Comparison of ENCODE assay signal across 1 cellular context in the genomic region with DNA sequence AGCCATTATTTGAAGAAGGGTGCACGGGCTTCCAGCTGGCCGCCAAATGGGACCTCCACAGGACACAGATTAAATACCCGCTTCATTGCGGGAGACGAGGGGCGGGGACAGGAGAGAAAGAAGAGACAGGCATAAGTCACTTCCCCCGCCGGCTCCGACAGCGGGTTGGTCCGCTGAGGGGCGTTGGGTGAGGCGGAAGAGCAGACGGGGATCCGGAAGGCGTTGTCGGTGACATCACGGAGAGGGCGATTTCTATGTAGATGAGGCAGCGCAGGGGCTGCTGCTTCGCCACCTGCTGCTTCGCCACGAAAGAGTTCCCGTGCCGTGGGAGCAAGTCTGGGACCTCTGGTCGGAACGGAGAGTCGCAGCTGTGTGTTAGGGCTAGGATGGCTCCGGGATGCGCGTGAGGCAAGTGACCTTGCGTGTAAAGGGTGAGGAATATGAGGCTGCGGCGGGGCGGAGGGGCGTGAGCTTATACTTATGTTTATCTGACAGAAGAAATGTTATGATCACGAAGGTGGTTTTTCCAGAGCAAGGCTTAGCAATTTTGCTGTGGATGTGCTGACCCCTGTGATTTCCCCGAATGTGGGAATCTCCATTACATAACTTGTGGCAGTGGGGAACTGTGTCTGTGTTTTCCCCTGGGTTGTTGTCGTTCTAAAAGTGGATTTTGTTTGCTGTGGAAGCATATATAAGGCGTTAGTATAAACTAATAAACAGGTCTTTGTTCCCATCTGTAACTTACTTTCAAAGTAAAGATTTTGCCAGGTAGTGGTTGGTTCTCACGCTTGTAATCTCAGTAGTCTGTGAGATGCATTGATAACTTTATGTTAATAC.
TF ChIP-seq lines count a peak whose summit lies in the region.
"Not testable (repeated sequence)": the region's sequence is repeated elsewhere in the genome, so short reads cannot be mapped to it uniquely, and the experiment has no call there.

No MANE protein-coding gene starts in this region.

TF ChIP-seq in K562, 482 proteins besides CTCF, POLR2A, EP300 and RAD21 (continued from another document and continues in another):
- TF ChIP-seq ELK3 (CRISPR knock-in tag; IDR thresholded peaks at IDR 0.05), result peak; percentile 93
- TF ChIP-seq ZNF551 (CRISPR knock-in tag; IDR thresholded peaks at IDR 0.05), result peak; percentile 97
- TF ChIP-seq TAL1 (IDR thresholded peaks at IDR 0.05), result peak; percentile 21; the same call in 1 of the 2 replicates
- peak; percentile 84; the same call in 1 of the 2 replicates for TF ChIP-seq ZNF23 (CRISPR knock-in tag; IDR thresholded peaks at IDR 0.05)
- TF ChIP-seq GTF2A2 (tag; IDR thresholded peaks at IDR 0.05), result peak; percentile 98
- peak; percentile 58 for TF ChIP-seq MAFF (IDR thresholded peaks at IDR 0.05; ENCODE audit: low read length)
- TF ChIP-seq ZKSCAN8 (CRISPR knock-in tag; IDR thresholded peaks at IDR 0.05), result peak; percentile 61; the same call in 1 of the 2 replicates
- peak; percentile 32 for TF ChIP-seq CCNT2 (IDR thresholded peaks at IDR 0.05; ENCODE audit: borderline replicate concordance, extremely low read depth, insufficient read length, low read depth, low read length)
- TF ChIP-seq, protein P1, sequence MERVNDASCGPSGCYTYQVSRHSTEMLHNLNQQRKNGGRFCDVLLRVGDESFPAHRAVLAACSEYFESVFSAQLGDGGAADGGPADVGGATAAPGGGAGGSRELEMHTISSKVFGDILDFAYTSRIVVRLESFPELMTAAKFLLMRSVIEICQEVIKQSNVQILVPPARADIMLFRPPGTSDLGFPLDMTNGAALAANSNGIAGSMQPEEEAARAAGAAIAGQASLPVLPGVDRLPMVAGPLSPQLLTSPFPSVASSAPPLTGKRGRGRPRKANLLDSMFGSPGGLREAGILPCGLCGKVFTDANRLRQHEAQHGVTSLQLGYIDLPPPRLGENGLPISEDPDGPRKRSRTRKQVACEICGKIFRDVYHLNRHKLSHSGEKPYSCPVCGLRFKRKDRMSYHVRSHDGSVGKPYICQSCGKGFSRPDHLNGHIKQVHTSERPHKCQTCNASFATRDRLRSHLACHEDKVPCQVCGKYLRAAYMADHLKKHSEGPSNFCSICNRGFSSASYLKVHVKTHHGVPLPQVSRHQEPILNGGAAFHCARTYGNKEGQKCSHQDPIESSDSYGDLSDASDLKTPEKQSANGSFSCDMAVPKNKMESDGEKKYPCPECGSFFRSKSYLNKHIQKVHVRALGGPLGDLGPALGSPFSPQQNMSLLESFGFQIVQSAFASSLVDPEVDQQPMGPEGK (CRISPR knock-in tag; IDR thresholded peaks at IDR 0.05; ENCODE audit: borderline replicate concordance), result peak; percentile 94
- TF ChIP-seq ETV5 (CRISPR knock-in tag; IDR thresholded peaks at IDR 0.05; ENCODE audit: low read depth), result peak; percentile 73
- TF ChIP-seq ZNF445 (CRISPR knock-in tag; IDR thresholded peaks at IDR 0.05; ENCODE audit: low read depth), result peak; percentile 97
- peak; percentile 60; the same call in 1 of the 2 replicates for TF ChIP-seq ZC3H11A (IDR thresholded peaks at IDR 0.05; ENCODE audit: low read depth, low read length)
- peak; percentile 83 for TF ChIP-seq MEIS2 (IDR thresholded peaks at IDR 0.05; ENCODE audit: partially characterized antibody)
- peak; percentile 54; the same call in 1 of the 2 replicates for TF ChIP-seq BHLHE40 (IDR thresholded peaks at IDR 0.05; ENCODE audit: low read length)
- peak; percentile 57; the same call in 1 of the 2 replicates for TF ChIP-seq ZNF134 (CRISPR knock-in tag; conservative IDR thresholded peaks at IDR 0.05)
- peak; percentile 35; the same call in 1 of the 2 replicates for TF ChIP-seq CBFA2T3 (IDR thresholded peaks at IDR 0.05)
- not testable (repeated sequence) for TF ChIP-seq ID3 (CRISPR knock-in tag; IDR thresholded peaks at IDR 0.05); ZNF740 (tag; IDR thresholded peaks at IDR 0.05)
- TF ChIP-seq ID3 (tag; IDR thresholded peaks at IDR 0.05), result 0 out of 2 replicates have a peak, but pooled peaks have one; percentile 16
- TF ChIP-seq, protein P2, sequence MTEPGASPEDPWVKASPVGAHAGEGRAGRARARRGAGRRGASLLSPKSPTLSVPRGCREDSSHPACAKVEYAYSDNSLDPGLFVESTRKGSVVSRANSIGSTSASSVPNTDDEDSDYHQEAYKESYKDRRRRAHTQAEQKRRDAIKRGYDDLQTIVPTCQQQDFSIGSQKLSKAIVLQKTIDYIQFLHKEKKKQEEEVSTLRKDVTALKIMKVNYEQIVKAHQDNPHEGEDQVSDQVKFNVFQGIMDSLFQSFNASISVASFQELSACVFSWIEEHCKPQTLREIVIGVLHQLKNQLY (CRISPR knock-in tag; conservative IDR thresholded peaks at IDR 0.05), result peak; percentile 57 to 97; a peak in 3 of 4 replicates
- TF ChIP-seq ZNF764 (CRISPR knock-in tag; IDR thresholded peaks at IDR 0.05; ENCODE audit: low read depth), result peak; percentile 93
- TF ChIP-seq, protein P3, sequence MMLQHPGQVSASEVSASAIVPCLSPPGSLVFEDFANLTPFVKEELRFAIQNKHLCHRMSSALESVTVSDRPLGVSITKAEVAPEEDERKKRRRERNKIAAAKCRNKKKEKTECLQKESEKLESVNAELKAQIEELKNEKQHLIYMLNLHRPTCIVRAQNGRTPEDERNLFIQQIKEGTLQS (IDR thresholded peaks at IDR 0.05), result peak; percentile 71
- TF ChIP-seq, protein P3 (CRISPR knock-in tag; conservative IDR thresholded peaks at IDR 0.05), result peak; percentile 91
- TF ChIP-seq NCOA4 (IDR thresholded peaks at IDR 0.05; ENCODE audit: partially characterized antibody), result peak; percentile 93
- peak; percentile 89; the same call in 1 of the 2 replicates for TF ChIP-seq RNF219 (CRISPR knock-in tag; IDR thresholded peaks at IDR 0.05)
- TF ChIP-seq NUFIP1 (IDR thresholded peaks at IDR 0.05; ENCODE audit: partially characterized antibody), result peak; percentile 32
- TF ChIP-seq EWSR1 (IDR thresholded peaks at IDR 0.05; ENCODE audit: borderline replicate concordance, low read depth, partially characterized antibody), result peak; percentile 98
- TF ChIP-seq DMBX1 (CRISPR knock-in tag; IDR thresholded peaks at IDR 0.05; ENCODE audit: borderline replicate concordance), result 0 out of 2 replicates have a peak, but pooled peaks have one; percentile 19
- TF ChIP-seq, protein P4, sequence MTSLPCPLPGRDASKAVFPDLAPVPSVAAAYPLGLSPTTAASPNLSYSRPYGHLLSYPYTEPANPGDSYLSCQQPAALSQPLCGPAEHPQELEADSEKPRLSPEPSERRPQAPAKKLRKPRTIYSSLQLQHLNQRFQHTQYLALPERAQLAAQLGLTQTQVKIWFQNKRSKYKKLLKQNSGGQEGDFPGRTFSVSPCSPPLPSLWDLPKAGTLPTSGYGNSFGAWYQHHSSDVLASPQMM (CRISPR knock-in tag; IDR thresholded peaks at IDR 0.05), result peak; percentile 93
- 0 out of 2 replicates have a peak, but pooled peaks have one; percentile 49 for TF ChIP-seq ZNF740 (CRISPR knock-in tag; IDR thresholded peaks at IDR 0.05)
- TF ChIP-seq ZC3H8 (IDR thresholded peaks at IDR 0.05), result peak; percentile 99
- peak; percentile 58; the same call in 1 of the 2 replicates for TF ChIP-seq ZNF75A (CRISPR knock-in tag; IDR thresholded peaks at IDR 0.05)
- TF ChIP-seq, protein P5, sequence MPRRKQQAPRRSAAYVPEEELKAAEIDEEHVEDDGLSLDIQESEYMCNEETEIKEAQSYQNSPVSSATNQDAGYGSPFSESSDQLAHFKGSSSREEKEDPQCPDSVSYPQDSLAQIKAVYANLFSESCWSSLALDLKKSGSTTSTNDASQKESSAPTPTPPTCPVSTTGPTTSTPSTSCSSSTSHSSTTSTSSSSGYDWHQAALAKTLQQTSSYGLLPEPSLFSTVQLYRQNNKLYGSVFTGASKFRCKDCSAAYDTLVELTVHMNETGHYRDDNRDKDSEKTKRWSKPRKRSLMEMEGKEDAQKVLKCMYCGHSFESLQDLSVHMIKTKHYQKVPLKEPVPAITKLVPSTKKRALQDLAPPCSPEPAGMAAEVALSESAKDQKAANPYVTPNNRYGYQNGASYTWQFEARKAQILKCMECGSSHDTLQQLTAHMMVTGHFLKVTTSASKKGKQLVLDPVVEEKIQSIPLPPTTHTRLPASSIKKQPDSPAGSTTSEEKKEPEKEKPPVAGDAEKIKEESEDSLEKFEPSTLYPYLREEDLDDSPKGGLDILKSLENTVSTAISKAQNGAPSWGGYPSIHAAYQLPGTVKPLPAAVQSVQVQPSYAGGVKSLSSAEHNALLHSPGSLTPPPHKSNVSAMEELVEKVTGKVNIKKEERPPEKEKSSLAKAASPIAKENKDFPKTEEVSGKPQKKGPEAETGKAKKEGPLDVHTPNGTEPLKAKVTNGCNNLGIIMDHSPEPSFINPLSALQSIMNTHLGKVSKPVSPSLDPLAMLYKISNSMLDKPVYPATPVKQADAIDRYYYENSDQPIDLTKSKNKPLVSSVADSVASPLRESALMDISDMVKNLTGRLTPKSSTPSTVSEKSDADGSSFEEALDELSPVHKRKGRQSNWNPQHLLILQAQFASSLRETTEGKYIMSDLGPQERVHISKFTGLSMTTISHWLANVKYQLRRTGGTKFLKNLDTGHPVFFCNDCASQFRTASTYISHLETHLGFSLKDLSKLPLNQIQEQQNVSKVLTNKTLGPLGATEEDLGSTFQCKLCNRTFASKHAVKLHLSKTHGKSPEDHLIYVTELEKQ (CRISPR knock-in tag; IDR thresholded peaks at IDR 0.05), result 0 out of 2 replicates have a peak, but pooled peaks have one; percentile 50
- TF ChIP-seq PYGO2 (tag; IDR thresholded peaks at IDR 0.05), result 0 out of 2 replicates have a peak, but pooled peaks have one; percentile 58
- TF ChIP-seq HMGN3 (IDR thresholded peaks at IDR 0.05; ENCODE audit: borderline replicate concordance, extremely low read depth, insufficient read length, low read depth, low read length), result peak; percentile 38
- TF ChIP-seq PHB (CRISPR knock-in tag; IDR thresholded peaks at IDR 0.05), result peak; percentile 96
- peak; percentile 93 for TF ChIP-seq ZNF77 (CRISPR knock-in tag; IDR thresholded peaks at IDR 0.05)
- peak; percentile 95 for TF ChIP-seq ZNF57 (CRISPR knock-in tag; IDR thresholded peaks at IDR 0.05)
- peak; percentile 76 to 90; a peak in 3 of 4 replicates for TF ChIP-seq TEAD1 (CRISPR knock-in tag; IDR thresholded peaks at IDR 0.05)
- TF ChIP-seq, protein P6, sequence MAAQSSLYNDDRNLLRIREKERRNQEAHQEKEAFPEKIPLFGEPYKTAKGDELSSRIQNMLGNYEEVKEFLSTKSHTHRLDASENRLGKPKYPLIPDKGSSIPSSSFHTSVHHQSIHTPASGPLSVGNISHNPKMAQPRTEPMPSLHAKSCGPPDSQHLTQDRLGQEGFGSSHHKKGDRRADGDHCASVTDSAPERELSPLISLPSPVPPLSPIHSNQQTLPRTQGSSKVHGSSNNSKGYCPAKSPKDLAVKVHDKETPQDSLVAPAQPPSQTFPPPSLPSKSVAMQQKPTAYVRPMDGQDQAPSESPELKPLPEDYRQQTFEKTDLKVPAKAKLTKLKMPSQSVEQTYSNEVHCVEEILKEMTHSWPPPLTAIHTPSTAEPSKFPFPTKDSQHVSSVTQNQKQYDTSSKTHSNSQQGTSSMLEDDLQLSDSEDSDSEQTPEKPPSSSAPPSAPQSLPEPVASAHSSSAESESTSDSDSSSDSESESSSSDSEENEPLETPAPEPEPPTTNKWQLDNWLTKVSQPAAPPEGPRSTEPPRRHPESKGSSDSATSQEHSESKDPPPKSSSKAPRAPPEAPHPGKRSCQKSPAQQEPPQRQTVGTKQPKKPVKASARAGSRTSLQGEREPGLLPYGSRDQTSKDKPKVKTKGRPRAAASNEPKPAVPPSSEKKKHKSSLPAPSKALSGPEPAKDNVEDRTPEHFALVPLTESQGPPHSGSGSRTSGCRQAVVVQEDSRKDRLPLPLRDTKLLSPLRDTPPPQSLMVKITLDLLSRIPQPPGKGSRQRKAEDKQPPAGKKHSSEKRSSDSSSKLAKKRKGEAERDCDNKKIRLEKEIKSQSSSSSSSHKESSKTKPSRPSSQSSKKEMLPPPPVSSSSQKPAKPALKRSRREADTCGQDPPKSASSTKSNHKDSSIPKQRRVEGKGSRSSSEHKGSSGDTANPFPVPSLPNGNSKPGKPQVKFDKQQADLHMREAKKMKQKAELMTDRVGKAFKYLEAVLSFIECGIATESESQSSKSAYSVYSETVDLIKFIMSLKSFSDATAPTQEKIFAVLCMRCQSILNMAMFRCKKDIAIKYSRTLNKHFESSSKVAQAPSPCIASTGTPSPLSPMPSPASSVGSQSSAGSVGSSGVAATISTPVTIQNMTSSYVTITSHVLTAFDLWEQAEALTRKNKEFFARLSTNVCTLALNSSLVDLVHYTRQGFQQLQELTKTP (IDR thresholded peaks at IDR 0.05; ENCODE audit: low read depth in 1 of 2, partially characterized antibody in 2 of 2), result peak; percentile 87 to 92
